Comparison of ENCODE assay signal across 9 cellular contexts in the genomic region with DNA sequence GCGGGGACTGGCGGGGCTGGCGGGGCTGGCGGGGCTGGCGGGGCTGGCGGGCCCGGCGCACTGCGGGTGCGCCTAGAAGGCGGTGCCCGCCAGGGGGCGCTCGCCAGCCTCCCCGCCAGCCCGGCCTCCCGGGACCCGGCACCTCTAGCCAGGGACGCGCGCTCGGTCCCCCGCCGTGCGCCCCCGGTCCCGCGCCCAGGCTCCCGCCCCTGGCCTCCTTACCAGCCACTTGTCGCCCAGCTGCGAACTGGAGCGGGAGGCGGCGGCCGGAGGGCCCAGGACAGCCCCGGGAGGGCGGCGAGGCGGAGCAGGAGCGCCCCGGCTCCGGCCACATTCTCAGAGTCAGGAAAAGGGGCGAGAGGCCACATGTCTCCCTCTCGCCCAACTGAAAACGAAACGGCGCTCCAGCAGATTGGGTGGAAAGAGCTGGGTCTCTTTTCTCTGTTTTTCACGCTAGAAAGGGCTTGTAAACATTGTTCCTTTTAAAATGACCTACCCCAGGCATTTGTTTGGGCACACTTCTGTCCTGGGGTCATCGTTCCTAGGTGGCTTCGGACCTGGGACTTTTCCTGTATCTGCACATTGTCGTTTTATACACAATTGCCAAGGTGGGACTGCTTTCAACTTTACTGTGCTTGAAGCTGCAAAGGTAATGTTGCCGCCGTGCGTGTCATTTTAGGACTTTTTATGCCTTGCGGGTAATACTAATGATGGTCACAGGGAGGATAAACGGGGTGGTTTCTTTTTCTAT. TPM values are rescaled to one million over a fixed set of nuclear protein-coding genes. Genes with fewer than 3 reads are reported as not detected.
DNase-seq lines count a peak whose midpoint lies in the region; ATAC-seq, FAIRE-seq and TF ChIP-seq lines count a peak whose summit lies in the region.
"Had no signal": no experiment of that assay in that cellular context is flagged by ENCODE, and none has a peak within 500 bp of the region (broad histone marks: within the 10 kb centered on the region; RNA-seq: fewer than 3 reads in every experiment).

No MANE protein-coding gene starts in this region.

- no peaks in the 10 kb centered on the region for H3K79me2 ChIP-seq in endothelial cell of umbilical vein (ENCODE audit: control insufficient read depth, insufficient read depth, low read length)

- peak; percentile 28 for TF ChIP-seq POLR2A in endothelial cell of umbilical vein (IDR thresholded peaks at IDR 0.05; ENCODE audit: low read depth, low read length)

- H3K9me1 ChIP-seq in endothelial cell of umbilical vein (replicated peaks; ENCODE audit: control insufficient read depth, extremely low read depth, insufficient read depth, low read length) = no peaks in the 10 kb centered on the region

- DNase-seq in DMS79 treated with DMSO at 0.1 percent for 48 hours (lab: John Stamatoyannopoulos, UW) (peak; percentile 0), DMS79 (lab: John Stamatoyannopoulos, UW) (no peak), NCI-H526 treated with DMSO at 0.1 percent for 48 hours (lab: John Stamatoyannopoulos, UW) (peak; percentile 61), endothelial cell of umbilical vein (ENCODE audit: low read depth, low spot score) (peak; percentile 68), mesothelial cell of epicardium (ENCODE audit: low spot score in 2 of 2, unreplicated experiment in 2 of 2) (peak; percentile 78 to 93)
- DNase-seq in activated CD8-positive, alpha-beta memory T cell treated with anti-CD3 and anti-CD28 coated beads, Interleukin-2, amount 50 U/mL, for 24 hours (ENCODE audit: extremely low read depth) = peak; percentile 59
- DNase-seq in stimulated activated CD8-positive, alpha-beta memory T cell treated with anti-CD3 and anti-CD28 coated beads, Interleukin-15, amount 100 ng/mL, for 48 hours (ENCODE audit: low read depth in 2 of 2) = peak; percentile 76 to 84

- no peaks in the 10 kb centered on the region for H4K20me1 ChIP-seq in endothelial cell of umbilical vein (replicated peaks; ENCODE audit: control insufficient read depth, extremely low read depth, insufficient read depth, low read length)

- H3K9ac ChIP-seq in endothelial cell of umbilical vein (replicated peaks; ENCODE audit: extremely low read depth, insufficient read depth, low read length) = peak overlapping the region; percentile 88

- H3K4me3 Mint-ChIP-seq in mesothelial cell of epicardium = peak overlapping the region; percentile 83

- H3K4me2 ChIP-seq in endothelial cell of umbilical vein (ENCODE audit: insufficient read depth, low read length) = peak overlapping the region; percentile 100

- peak overlapping the region; percentile 100 for H2AFZ ChIP-seq in endothelial cell of umbilical vein (ENCODE audit: low read depth, low read length)

- H3K4me3 ChIP-seq in endothelial cell of umbilical vein (replicated peaks in 1 of 3; ENCODE audit: insufficient read depth in 1 of 3, low read depth in 1 of 3, low read length in 3 of 3) = peak overlapping the region; percentile 75 to 92 (median 92)

- peaks cover 3% of the 10 kb centered on the region for H3K9me3 Mint-ChIP-seq in mesothelial cell of epicardium

- peak; percentile 97 for ATAC-seq in HG02642 (IDR thresholded peaks at IDR 0.05; ENCODE audit: poor library complexity, unreplicated experiment)

- intact Hi-C loops in endothelial cell of umbilical vein (cut with micrococcal nuclease) = loop anchor here (1.0 to 5.0 kb wide), 4 partner anchors 68 to 827 kb away; no protein-coding TSS in a partner anchor

- dilution Hi-C loops in endothelial cell of umbilical vein (cut with MboI; ENCODE audit: extremely low pct_ligation_motif_present, low sequenced_read_pairs) = no loop called here

- peaks cover 42% of the 10 kb centered on the region for H3K27me3 Mint-ChIP-seq in mesothelial cell of epicardium (ENCODE audit: low read depth)

- no peaks in the 10 kb centered on the region for H3K9me3 ChIP-seq in endothelial cell of umbilical vein (replicated peaks; ENCODE audit: control insufficient read depth, insufficient read depth, low read length)

- H3K4me1 Mint-ChIP-seq in mesothelial cell of epicardium = peaks cover 14% of the 10 kb centered on the region

- POLR2A ChIA-PET in endothelial cell of umbilical vein (lab: Charles Lee) = no interaction called here

- no peak for FAIRE-seq in endothelial cell of umbilical vein (lab: Jason Lieb, UNC)
- FAIRE-seq: G401.6 had no signal

- H3K27ac ChIP-seq in endothelial cell of umbilical vein (ENCODE audit: insufficient read depth, low read depth, low read length) = peak overlapping the region; percentile 60

- CTCF ChIA-PET in endothelial cell of umbilical vein (lab: Charles Lee) = interaction anchor here (0.6 to 1.9 kb wide), 9 partner anchors 8 to 828 kb away, joined by 3 to 12 read pairs (median 3); no protein-coding TSS in a partner anchor

- H3K4me1 ChIP-seq in endothelial cell of umbilical vein (ENCODE audit: control insufficient read depth, extremely low read depth, insufficient read depth, low read length) = peaks cover 10% of the 10 kb centered on the region

- BruUV-seq in endothelial cell of umbilical vein (replicated peaks; lab: Mats Ljungman, UMichigan) = TSS peak; percentile 64

- H3K36me3 ChIP-seq in endothelial cell of umbilical vein (ENCODE audit: control insufficient read depth in 2 of 2, extremely low read depth in 1 of 2, insufficient read depth in 2 of 2, low read length in 2 of 2) = no peaks in the 10 kb centered on the region

- H3K36me3 Mint-ChIP-seq in mesothelial cell of epicardium = peaks cover 8% of the 10 kb centered on the region

- peak overlapping the region; percentile 43 for H3K27ac Mint-ChIP-seq in mesothelial cell of epicardium

- TF ChIP-seq CTCF in endothelial cell of umbilical vein (IDR thresholded peaks at IDR 0.05; ENCODE audit: extremely low read depth in 1 of 2, insufficient read depth in 1 of 2, low read depth in 1 of 2, low read length in 2 of 2) = peak; percentile 58
- peak; percentile 79 for TF ChIP-seq CTCF in mesothelial cell of epicardium (IDR thresholded peaks at IDR 0.05; ENCODE audit: unreplicated experiment)

- peaks cover 14 to 30% of the 10 kb centered on the region in 2 experiments for H3K27me3 ChIP-seq in endothelial cell of umbilical vein (ENCODE audit: control insufficient read depth in 2 of 2, insufficient read depth in 2 of 2, low read length in 2 of 2)

TF ChIP-seq in endothelial cell of umbilical vein, 7 proteins besides CTCF, POLR2A, EP300 and RAD21:
- no peak for TF ChIP-seq GATA2 (IDR thresholded peaks at IDR 0.05; ENCODE audit: insufficient read depth, insufficient read length, low read depth, low read length)
- TF ChIP-seq EZH2 (IDR thresholded peaks at IDR 0.05; ENCODE audit: borderline replicate concordance, low read depth, low read length, severe bottlenecking) = peak; percentile 12
- no peak for TF ChIP-seq POLR2AphosphoS5 (IDR thresholded peaks at IDR 0.05; ENCODE audit: insufficient read depth, low read depth, low read length)
- no peak for TF ChIP-seq FOS (IDR thresholded peaks at IDR 0.05; ENCODE audit: borderline replicate concordance, insufficient read depth, low read length)
- TF ChIP-seq MYC (IDR thresholded peaks at IDR 0.05; ENCODE audit: low read depth, low read length) = no peak
- no peak for TF ChIP-seq JUN (IDR thresholded peaks at IDR 0.05; ENCODE audit: borderline replicate concordance, insufficient read depth, insufficient read length, low read depth)

RNA-seq across cellular contexts. Expression of a gene that starts 0.4 kb away (rescaled TPM):
- total RNA-seq in endothelial cell of umbilical vein = 0.55 and 0.58 TPM in 2 replicates
- 0.32 and 0.37 TPM in 2 replicates for polyA plus RNA-seq in endothelial cell of umbilical vein
- 0.49 and 0.59 TPM in 2 replicates for polyA plus RNA-seq in endothelial cell of umbilical vein (2011; cell fraction: cytosol; rRNA removed)
- polyA plus RNA-seq in endothelial cell of umbilical vein (2011; cell fraction: nucleus; rRNA removed) = 0.62 and 0.77 TPM in 2 replicates
- 0.76 and 0.90 TPM in 2 replicates for polyA plus RNA-seq in endothelial cell of umbilical vein (2012)
- 0.44 and 0.57 TPM in 2 replicates for polyA minus RNA-seq in endothelial cell of umbilical vein
- 1.0 TPM for polyA minus RNA-seq in endothelial cell of umbilical vein (2011; cell fraction: cytosol; rRNA and poly(A)+ RNA removed)
- polyA minus RNA-seq in endothelial cell of umbilical vein (2011; cell fraction: nucleus; rRNA and poly(A)+ RNA removed) = 0.58 and 0.96 TPM in 2 replicates
- 2.3 to 2.4 TPM (median 2.3 TPM) in 3 replicates for total RNA-seq in mesothelial cell of epicardium
